ENCODE assay signal across 20 cellular contexts in the genomic region with DNA sequence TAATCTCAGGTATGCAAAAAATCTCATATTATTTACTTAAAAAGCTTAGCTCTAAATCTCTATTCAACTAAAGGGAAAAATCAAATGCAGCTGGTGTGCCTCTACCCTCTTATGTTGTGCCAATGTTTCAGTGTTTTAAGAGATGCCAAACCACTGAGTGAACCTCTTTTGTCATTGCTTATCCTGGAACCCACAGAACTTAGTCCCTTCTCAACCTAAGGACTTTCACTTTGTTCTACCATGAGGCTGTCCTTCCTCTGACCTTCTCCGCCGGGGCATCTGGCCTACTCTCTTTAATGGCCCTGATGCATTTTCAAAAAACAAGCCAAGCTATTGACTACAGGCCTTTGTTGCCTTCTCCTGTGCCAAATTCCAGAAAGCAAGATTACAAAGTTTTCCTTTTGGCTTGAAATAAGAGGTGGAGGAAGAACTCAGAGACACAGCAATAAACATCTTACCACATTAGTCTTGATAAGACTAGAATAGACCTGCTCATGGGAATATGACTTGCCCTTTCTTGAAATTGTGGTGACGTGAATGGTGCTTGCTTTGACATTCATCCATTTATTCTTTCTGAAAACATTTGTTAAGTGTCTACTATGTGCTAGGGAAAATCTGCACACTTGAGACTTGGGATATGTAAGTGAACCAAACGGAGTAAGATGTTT.
DNase-seq lines count a peak whose midpoint lies in the region; ATAC-seq and TF ChIP-seq lines count a peak whose summit lies in the region.
"Had no signal": no experiment of that assay in that cellular context is flagged by ENCODE, and none has a peak within 500 bp of the region (broad histone marks: within the 10 kb centered on the region; RNA-seq: fewer than 3 reads in every experiment).

No MANE protein-coding gene starts in this region.

- no peak overlapping the region for H3K4me2 ChIP-seq in GM23338
- H3K4me2 ChIP-seq: PC-9 had no signal

- H3K9me3 Mint-ChIP-seq in GM23338: no peaks in the 10 kb centered on the region
- H3K9me3 Mint-ChIP-seq: activated T-helper 17 cell treated with anti-CD3 and anti-CD28 coated beads, Interleukin-2, amount 50 U/mL, for 72 hours had no signal

- H3K4me1 ChIP-seq in body of pancreas (no peaks in the 10 kb centered on the region), GM23338 (ENCODE audit: insufficient read depth) (no peaks in the 10 kb centered on the region)
- H3K4me1 ChIP-seq: foreskin keratinocyte had no signal

- H3K27me3 ChIP-seq in body of pancreas (no peaks in the 10 kb centered on the region), GM23338 (ENCODE audit: insufficient read depth) (peaks cover 60% of the 10 kb centered on the region)
- H3K27me3 ChIP-seq: foreskin keratinocyte had no signal

- no peak for TF ChIP-seq POLR2A in body of pancreas (IDR thresholded peaks at IDR 0.05)

- no peak overlapping the region for H3K27ac Mint-ChIP-seq in GM23338
- H3K27ac Mint-ChIP-seq: activated CD8-positive, alpha-beta memory T cell treated with anti-CD3 and anti-CD28 coated beads, Interleukin-2, amount 10 ng/mL, durations not matched to agents 7 days and 5 days; activated T-helper 17 cell treated with anti-CD3 and anti-CD28 coated beads, Interleukin-2, amount 50 U/mL, for 72 hours; CD14-positive monocyte; naive thymus-derived CD4-positive, alpha-beta T cell had no signal

- H3K79me2 ChIP-seq in GM23338 (replicated peaks; ENCODE audit: insufficient read depth): no peaks in the 10 kb centered on the region

- TF ChIP-seq CTCF in body of pancreas (IDR thresholded peaks at IDR 0.05) (no peak), GM23338 (conservative IDR thresholded peaks at IDR 0.05; ENCODE audit: low read depth in 2 of 2) (no peak)

- H3K9me2 ChIP-seq in GM23338 (ENCODE audit: insufficient read depth): no peaks in the 10 kb centered on the region

- H2AFZ ChIP-seq in GM23338: no peak overlapping the region
- H2AFZ ChIP-seq: PC-9 had no signal

- peaks cover 3% of the 10 kb centered on the region for H4K20me1 ChIP-seq in GM23338 (replicated peaks; ENCODE audit: insufficient read depth)

- intact Hi-C loops in body of pancreas (cut with DNase I): no loop called here

- H3K4me3 ChIP-seq in body of pancreas (no peak overlapping the region), GM23338 (no peak overlapping the region)
- H3K4me3 ChIP-seq: PC-9, skin epidermis had no signal

- H3F3A ChIP-seq in GM23338 (replicated peaks; ENCODE audit: low read depth): no peaks in the 10 kb centered on the region

- peak; percentile 14 for DNase-seq in AG08396 (ENCODE audit: low spot score)
- peak; percentile 66 for DNase-seq in NCI-H446 treated with DMSO at 0.1 percent for 48 hours (lab: John Stamatoyannopoulos, UW)
- no peak for DNase-seq in body of pancreas
- DNase-seq in myocyte (ENCODE audit: low read depth): peak; percentile 47
- DNase-seq in NOMO-1 (lab: John Stamatoyannopoulos, UW; ENCODE audit: unreplicated experiment in 2 of 2): no peak
- no peak for DNase-seq in stimulated activated naive CD8-positive, alpha-beta T cell treated with anti-CD3 and anti-CD28 coated beads, Interleukin-15, Interleukin-2, amounts not matched to agents 100 U/mL and 50 U/mL, for 24 hours
- DNase-seq in GM23338 (ENCODE audit: low spot score): no peak
- no peak for DNase-seq in NCI-H748 treated with DMSO at 0.1 percent for 48 hours (lab: John Stamatoyannopoulos, UW)
- DNase-seq: activated CD4-positive, CD25-positive, alpha-beta regulatory T cell treated with anti-CD3 and anti-CD28 coated beads, Interleukin-2, amount 50 U/mL, for 72 hours; activated CD8-positive, alpha-beta memory T cell treated with anti-CD3 and anti-CD28 coated beads, Interleukin-2, amount 10 ng/mL, durations not matched to agents 7 days and 5 days; kidney glomerular epithelial cell; naive thymus-derived CD4-positive, alpha-beta T cell; NCI-H1417; NCI-H774; PC-9; T-helper 9 cell had no signal

- no peak overlapping the region for H3K4me3 Mint-ChIP-seq in GM23338
- H3K4me3 Mint-ChIP-seq: activated CD8-positive, alpha-beta memory T cell treated with anti-CD3 and anti-CD28 coated beads, Interleukin-2, amount 10 ng/mL, durations not matched to agents 7 days and 5 days; activated T-helper 17 cell treated with anti-CD3 and anti-CD28 coated beads, Interleukin-2, amount 50 U/mL, for 72 hours; CD14-positive monocyte; naive thymus-derived CD4-positive, alpha-beta T cell had no signal

- no peaks in the 10 kb centered on the region for H3K9me3 ChIP-seq in body of pancreas

- no peaks in the 10 kb centered on the region for H3K4me1 Mint-ChIP-seq in GM23338
- H3K4me1 Mint-ChIP-seq: activated CD8-positive, alpha-beta memory T cell treated with anti-CD3 and anti-CD28 coated beads, Interleukin-2, amount 10 ng/mL, durations not matched to agents 7 days and 5 days; activated T-helper 17 cell treated with anti-CD3 and anti-CD28 coated beads, Interleukin-2, amount 50 U/mL, for 72 hours; CD14-positive monocyte; naive thymus-derived CD4-positive, alpha-beta T cell had no signal

- H3K36me3 ChIP-seq in body of pancreas (replicated peaks in 1 of 2; ENCODE audit: insufficient read depth in 1 of 2, low read depth in 2 of 2): no peaks in the 10 kb centered on the region
- no peaks in the 10 kb centered on the region for H3K36me3 ChIP-seq in GM23338 (ENCODE audit: insufficient read depth)

- H3K27me3 Mint-ChIP-seq in GM23338 (ENCODE audit: insufficient read depth, low read depth, poor library complexity): peaks cover 58% of the 10 kb centered on the region
- H3K27me3 Mint-ChIP-seq: activated CD8-positive, alpha-beta memory T cell treated with anti-CD3 and anti-CD28 coated beads, Interleukin-2, amount 10 ng/mL, durations not matched to agents 7 days and 5 days; activated T-helper 17 cell treated with anti-CD3 and anti-CD28 coated beads, Interleukin-2, amount 50 U/mL, for 72 hours had no signal

- WGBS in body of pancreas, 2 donors: 53 to 67% methylated on average over 4 of the region's 4 CpGs

- ATAC-seq in body of pancreas: peak; percentile 18
- no peak for ATAC-seq in stimulated activated naive CD8-positive, alpha-beta T cell treated with anti-CD3 and anti-CD28 coated beads, Interleukin-15, Interleukin-2, amounts not matched to agents 100 U/mL and 50 U/mL, for 24 hours
- ATAC-seq in GM23338: no peak
- ATAC-seq: activated CD8-positive, alpha-beta memory T cell treated with anti-CD3 and anti-CD28 coated beads, Interleukin-2, amount 10 ng/mL, durations not matched to agents 7 days and 5 days; activated T-helper 17 cell treated with anti-CD3 and anti-CD28 coated beads, Interleukin-2, amount 50 U/mL, for 72 hours; foreskin keratinocyte; naive thymus-derived CD4-positive, alpha-beta T cell had no signal

- H3K27ac ChIP-seq in body of pancreas (no peak overlapping the region), GM23338 (ENCODE audit: low read depth) (no peak overlapping the region)
- H3K27ac ChIP-seq: foreskin keratinocyte, PC-9, skin epidermis had no signal

- H3K36me3 Mint-ChIP-seq in GM23338 (ENCODE audit: low read depth): no peaks in the 10 kb centered on the region
- H3K36me3 Mint-ChIP-seq: activated CD8-positive, alpha-beta memory T cell treated with anti-CD3 and anti-CD28 coated beads, Interleukin-2, amount 10 ng/mL, durations not matched to agents 7 days and 5 days; CD14-positive monocyte; naive thymus-derived CD4-positive, alpha-beta T cell had no signal

Comparison
In these comparisons a context has a peak if more than half of its experiments do, and no peak if none do; other contexts are left out.
1. DNase-seq: peak in AG08396 (single experiment), NCI-H446 treated with DMSO at 0.1 percent for 48 hours (single experiment) and myocyte (single experiment); none in body of pancreas (0 of 4), NOMO-1 (0 of 2), stimulated activated naive CD8-positive, alpha-beta T cell treated with anti-CD3 and anti-CD28 coated beads, Interleukin-15, Interleukin-2, amounts not matched to agents 100 U/mL and 50 U/mL, for 24 hours (single experiment), GM23338 (single experiment) and NCI-H748 treated with DMSO at 0.1 percent for 48 hours (single experiment).